14 cellular contexts compared by ENCODE assay signal in genomic region chr6:86706449-86706848, GRCh38.
DNase-seq lines count a peak whose midpoint lies in the region; ATAC-seq, FAIRE-seq and TF ChIP-seq lines count a peak whose summit lies in the region.
"Had no signal": no experiment of that assay in that cellular context is flagged by ENCODE, and none has a peak within 500 bp of the region (broad histone marks: within the 10 kb centered on the region; RNA-seq: fewer than 3 reads in every experiment).

No MANE protein-coding gene starts in this region.

- no peak overlapping the region for H2BK20ac ChIP-seq in H1 (ENCODE audit: low read length)

- H3K9me3 Mint-ChIP-seq in naive thymus-derived CD4-positive, alpha-beta T cell = peaks cover 0 to 22% (median 4%) of the 10 kb centered on the region in 11 donors

- H3K27me3 ChIP-seq in H1 (replicated peaks in 1 of 4; ENCODE audit: control insufficient read depth in 3 of 4, extremely low read depth in 1 of 4, insufficient read depth in 3 of 4, low read length in 3 of 4) = no peaks in the 10 kb centered on the region
- H3K27me3 ChIP-seq in naive thymus-derived CD4-positive, alpha-beta T cell (ENCODE audit: control insufficient read depth in 2 of 2, insufficient read depth in 2 of 2, low read length in 2 of 2) = no peaks in the 10 kb centered on the region
- H3K27me3 ChIP-seq: heart right ventricle had no signal

- H4K91ac ChIP-seq in H1 (replicated peaks; ENCODE audit: insufficient read length, low read length) = no peak overlapping the region

- no peaks in the 10 kb centered on the region for H4K20me1 ChIP-seq in H1 (replicated peaks in 1 of 2; ENCODE audit: control insufficient read depth in 1 of 2, insufficient read depth in 2 of 2, low read length in 2 of 2)

- H3K27ac Mint-ChIP-seq in naive thymus-derived CD4-positive, alpha-beta T cell = peak overlapping the region in 1 of 9 donors; percentile 12
- H3K27ac Mint-ChIP-seq: activated T-helper 17 cell treated with anti-CD3 and anti-CD28 coated beads, Interleukin-2, amount 50 U/mL, for 72 hours; B cell; brain; memory B cell had no signal

- ATAC-seq in GM19351 (IDR thresholded peaks at IDR 0.05; ENCODE audit: unreplicated experiment) = peak; percentile 82
- ATAC-seq in naive thymus-derived CD4-positive, alpha-beta T cell = no peak
- no peak for ATAC-seq in GM19397 (IDR thresholded peaks at IDR 0.05; ENCODE audit: unreplicated experiment)
- ATAC-seq in GM19452 (IDR thresholded peaks at IDR 0.05; ENCODE audit: unreplicated experiment) = no peak
- ATAC-seq: activated T-helper 17 cell treated with anti-CD3 and anti-CD28 coated beads, Interleukin-2, amount 50 U/mL, for 72 hours; heart right ventricle had no signal

- DNase-seq in ELF-1 (ENCODE audit: low read depth, low spot score) = peak; percentile 75
- DNase-seq in Jurkat, Clone E6-1 (ENCODE audit: low read depth, low spot score) = peak; percentile 28
- peak; percentile 15 to 71 for DNase-seq in H1 (ENCODE audit: low read depth in 1 of 2, low spot score in 2 of 2)
- no peak for DNase-seq in SIG-M5 treated with dmso at 0.1 percent for 504 hours (lab: John Stamatoyannopoulos, UW; ENCODE audit: unreplicated experiment)
- no peak for DNase-seq in naive thymus-derived CD4-positive, alpha-beta T cell
- DNase-seq: heart right ventricle, NCI-H1092 treated with DMSO at 0.1 percent for 48 hours had no signal

- H4K5ac ChIP-seq in H1 (ENCODE audit: insufficient read length, low read depth, low read length) = no peak overlapping the region

- H3K18ac ChIP-seq in H1 (ENCODE audit: extremely low read depth, low read length) = no peak overlapping the region

- H3K27me3 Mint-ChIP-seq in naive thymus-derived CD4-positive, alpha-beta T cell = no peaks in the 10 kb centered on the region
- H3K27me3 Mint-ChIP-seq: activated T-helper 17 cell treated with anti-CD3 and anti-CD28 coated beads, Interleukin-2, amount 50 U/mL, for 72 hours; B cell; brain had no signal

- no peaks in the 10 kb centered on the region for H3K79me2 ChIP-seq in H1 (ENCODE audit: control insufficient read depth in 1 of 2, insufficient read depth in 2 of 2, low read length in 2 of 2)

- TF ChIP-seq RAD21 in H1 (IDR thresholded peaks at IDR 0.05 in 1 of 2, conservative IDR thresholded peaks at IDR 0.05 in 1 of 2; ENCODE audit: low read depth in 2 of 2, low read length in 2 of 2) = peak; percentile 60 to 67

- no peak for FAIRE-seq in H1 (lab: Jason Lieb, UNC)

- H2BK12ac ChIP-seq in H1 (ENCODE audit: low read depth, low read length) = no peak overlapping the region

- H4K8ac ChIP-seq in H1 (ENCODE audit: extremely low read depth, insufficient read depth, low read length) = no peak overlapping the region; the same call in 1 of the 2 replicates

- 85% methylated on average over 4 of the region's 4 CpGs; no CpG with 5 or more reads in 1 of the 2 experiments for WGBS in H1 (ENCODE audit: extremely low coverage in 1 of 2, insufficient coverage in 1 of 2, insufficient read length in 1 of 2, insufficient replicate concordance in 2 of 2, low coverage in 1 of 2, low lambda C conversion rate in 2 of 2, missing lambda C conversion rate in 1 of 2), 2 experiments

- H3K23me2 ChIP-seq in H1 (ENCODE audit: low read depth, low read length) = no peaks in the 10 kb centered on the region

- intact Hi-C loops in naive thymus-derived CD4-positive, alpha-beta T cell (cut with micrococcal nuclease) = no loop called here

- no peaks in the 10 kb centered on the region for H3K36me3 ChIP-seq in H1 (ENCODE audit: control insufficient read depth in 2 of 4, insufficient read depth in 4 of 4, low read length in 3 of 4)
- H3K36me3 ChIP-seq in naive thymus-derived CD4-positive, alpha-beta T cell (ENCODE audit: control insufficient read depth in 2 of 3, insufficient read depth in 3 of 3, low read length in 3 of 3) = no peaks in the 10 kb centered on the region
- H3K36me3 ChIP-seq: heart right ventricle had no signal

- peak overlapping the region; percentile 70; the same call in 1 of the 2 replicates for H2AFZ ChIP-seq in H1 (ENCODE audit: low read length)

- H3K56ac ChIP-seq in H1 (replicated peaks; ENCODE audit: insufficient read length, low read depth, low read length) = no peak overlapping the region

- no peak overlapping the region for H3K4me3 ChIP-seq in Jurkat, Clone E6-1 (ENCODE audit: low read length)
- no peak overlapping the region for H3K4me3 ChIP-seq in H1 (ENCODE audit: extremely low read depth in 1 of 4, insufficient read depth in 2 of 4, low read depth in 3 of 4, low read length in 4 of 4)
- no peak overlapping the region for H3K4me3 ChIP-seq in naive thymus-derived CD4-positive, alpha-beta T cell (ENCODE audit: low read length)
- H3K4me3 ChIP-seq: heart right ventricle had no signal

- H2BK5ac ChIP-seq in H1 (ENCODE audit: low read depth, low read length) = no peak overlapping the region

- H3K4me1 Mint-ChIP-seq in naive thymus-derived CD4-positive, alpha-beta T cell = no peaks in the 10 kb centered on the region
- H3K4me1 Mint-ChIP-seq: activated T-helper 17 cell treated with anti-CD3 and anti-CD28 coated beads, Interleukin-2, amount 50 U/mL, for 72 hours; B cell; brain; memory B cell had no signal

- POLR2A ChIA-PET in H1 (lab: Charles Lee; ENCODE audit: partially characterized antibody) = no interaction called here
- POLR2A ChIA-PET in naive thymus-derived CD4-positive, alpha-beta T cell (lab: Charles Lee) = no interaction called here

- TF ChIP-seq EP300 in H1 (IDR thresholded peaks at IDR 0.05; ENCODE audit: borderline replicate concordance in 1 of 2, low read depth in 2 of 2, low read length in 2 of 2) = no peak

- H3K14ac ChIP-seq in H1 (ENCODE audit: insufficient read length) = no peak overlapping the region

- no peaks in the 10 kb centered on the region for H3K36me3 Mint-ChIP-seq in naive thymus-derived CD4-positive, alpha-beta T cell
- H3K36me3 Mint-ChIP-seq: brain, memory B cell had no signal

- H3K79me1 ChIP-seq in H1 (ENCODE audit: low read depth, low read length) = no peaks in the 10 kb centered on the region

- peaks cover 0 to 6% (median 1%) of the 10 kb centered on the region in 4 experiments; a peak in 2 of 7 replicates for H3K4me1 ChIP-seq in H1 (replicated peaks in 1 of 4; ENCODE audit: control insufficient read depth in 3 of 4, insufficient read depth in 4 of 4, low read length in 3 of 4)
- H3K4me1 ChIP-seq in naive thymus-derived CD4-positive, alpha-beta T cell (ENCODE audit: control insufficient read depth in 2 of 2, insufficient read depth in 2 of 2, low read length in 2 of 2) = no peaks in the 10 kb centered on the region

- H2BK15ac ChIP-seq in H1 (ENCODE audit: low read length) = no peak overlapping the region

- no peak overlapping the region for H3K23ac ChIP-seq in H1 (ENCODE audit: insufficient read length)

- no peak overlapping the region for H3K4ac ChIP-seq in H1 (replicated peaks; ENCODE audit: insufficient read length, low read depth, low read length)

- H3K4me2 ChIP-seq in H1 (ENCODE audit: insufficient read depth in 1 of 2, low read depth in 2 of 2, low read length in 2 of 2) = no peak overlapping the region

- CTCF ChIA-PET in H1 (lab: Charles Lee; ENCODE audit: partially characterized antibody) = interaction anchor here (1.1 to 2.6 kb wide), 4 partner anchors 9 to 150 kb away, joined by 3 to 6 read pairs (median 4); no protein-coding TSS in a partner anchor
- CTCF ChIA-PET in naive thymus-derived CD4-positive, alpha-beta T cell (lab: Charles Lee) = no interaction called here

- H3K9me3 ChIP-seq in H1 (ENCODE audit: insufficient read depth in 2 of 2, low read depth in 1 of 2, low read length in 1 of 2) = no peaks in the 10 kb centered on the region
- no peaks in the 10 kb centered on the region for H3K9me3 ChIP-seq in naive thymus-derived CD4-positive, alpha-beta T cell (ENCODE audit: control insufficient read depth in 2 of 3, low read length in 3 of 3)

- no peak overlapping the region for H3K9ac ChIP-seq in H1 (replicated peaks in 1 of 4; ENCODE audit: extremely low read depth in 1 of 4, low read depth in 3 of 4, low read length in 3 of 4)

- TF ChIP-seq POLR2A in H1 (IDR thresholded peaks at IDR 0.05; ENCODE audit: control extremely low read depth in 1 of 2, low read depth in 2 of 2, low read length in 2 of 2) = no peak

- TF ChIP-seq CTCF in H1 (IDR thresholded peaks at IDR 0.05; ENCODE audit: control extremely low read depth in 1 of 3, insufficient read depth in 1 of 3, low read depth in 1 of 3, low read length in 3 of 3) = peak; percentile 53 to 66 (median 59)

- no peak overlapping the region for H2AK5ac ChIP-seq in H1 (ENCODE audit: low read depth, low read length)

- no peak overlapping the region for H3K4me3 Mint-ChIP-seq in naive thymus-derived CD4-positive, alpha-beta T cell
- H3K4me3 Mint-ChIP-seq: activated T-helper 17 cell treated with anti-CD3 and anti-CD28 coated beads, Interleukin-2, amount 50 U/mL, for 72 hours; B cell; brain; memory B cell had no signal

- H2BK120ac ChIP-seq in H1 (replicated peaks; ENCODE audit: low read depth, low read length) = no peak overlapping the region

- no peak overlapping the region for H3K27ac ChIP-seq in H1 (ENCODE audit: low read depth, low read length)
- no peak overlapping the region for H3K27ac ChIP-seq in naive thymus-derived CD4-positive, alpha-beta T cell (ENCODE audit: low read depth, low read length)
- H3K27ac ChIP-seq: heart right ventricle had no signal

TF ChIP-seq in H1, 55 proteins besides CTCF, POLR2A, EP300 and RAD21:
- TF ChIP-seq NRF1 (IDR thresholded peaks at IDR 0.05; ENCODE audit: low read depth, low read length) = no peak
- no peak for TF ChIP-seq CTBP2 (IDR thresholded peaks at IDR 0.05; ENCODE audit: borderline replicate concordance, insufficient read depth, insufficient read length, low read length)
- no peak for TF ChIP-seq JUND (IDR thresholded peaks at IDR 0.05; ENCODE audit: low read length)
- TF ChIP-seq EZH2 (IDR thresholded peaks at IDR 0.05; ENCODE audit: low read depth, low read length, severe bottlenecking) = no peak
- TF ChIP-seq RBBP5 (IDR thresholded peaks at IDR 0.05; ENCODE audit: borderline replicate concordance, low read depth, low read length) = no peak
- TF ChIP-seq KDM5A (IDR thresholded peaks at IDR 0.05; ENCODE audit: low read length) = no peak
- no peak for TF ChIP-seq KDM1A (IDR thresholded peaks at IDR 0.05; ENCODE audit: borderline replicate concordance, low read length)
- no peak for TF ChIP-seq SIX5 (IDR thresholded peaks at IDR 0.05; ENCODE audit: low read depth, low read length)
- no peak for TF ChIP-seq TBP (IDR thresholded peaks at IDR 0.05; ENCODE audit: low read depth, low read length)

Comparison
In these comparisons a context has a peak if more than half of its experiments do, and no peak if none do; other contexts are left out.
1. DNase-seq: peak in ELF-1 (single experiment), Jurkat, Clone E6-1 (single experiment) and H1 (2 of 2); none in SIG-M5 treated with dmso at 0.1 percent for 504 hours (single experiment) and naive thymus-derived CD4-positive, alpha-beta T cell (0 of 9).